ENCODE assay signal across 37 cellular contexts in genomic region chr12:116870306-116870705, GRCh38. TPM values are rescaled to one million over a fixed set of nuclear protein-coding genes. Genes with fewer than 3 reads are reported as not detected.
"Had no signal": no experiment of that assay in that cellular context is flagged by ENCODE, and none has a peak within 500 bp of the region (broad histone marks: within the 10 kb centered on the region; RNA-seq: fewer than 3 reads in every experiment).

No MANE protein-coding gene starts in this region.

- H3K36me3 Mint-ChIP-seq: activated CD8-positive, alpha-beta memory T cell treated with anti-CD3 and anti-CD28 coated beads, Interleukin-2, amount 10 ng/mL, durations not matched to agents 7 days and 5 days; activated naive CD8-positive, alpha-beta T cell treated with anti-CD3 and anti-CD28 coated beads for 36 hours; T-cell had no signal

- DNase-seq: activated CD4-positive, alpha-beta memory T cell treated with anti-CD3 and anti-CD28 coated beads, Interleukin-2, amount 10 ng/mL, durations not matched to agents 7 days and 5 days; activated CD4-positive, alpha-beta T cell treated with anti-CD3 and anti-CD28 coated beads for 1 hour; activated CD4-positive, alpha-beta T cell treated with anti-CD3 and anti-CD28 coated beads for 48 hours; activated CD4-positive, CD25-positive, alpha-beta regulatory T cell; activated CD8-positive, alpha-beta memory T cell treated with anti-CD3 and anti-CD28 coated beads for 24 hours; activated CD8-positive, alpha-beta memory T cell treated with anti-CD3 and anti-CD28 coated beads, Interleukin-2, amount 10 ng/mL, durations not matched to agents 7 days and 5 days; activated CD8-positive, alpha-beta memory T cell treated with anti-CD3 and anti-CD28 coated beads, Interleukin-2, amount 50 U/mL, for 48 hours; activated effector memory CD4-positive, alpha-beta T cell treated with anti-CD3 and anti-CD28 coated beads, Interleukin-2, amount 50 U/mL, for 16 hours; activated naive CD4-positive, alpha-beta T cell; activated naive CD4-positive, alpha-beta T cell treated with anti-CD3 and anti-CD28 coated beads, Interleukin-2, amount 50 U/mL, for 16 hours; activated naive CD8-positive, alpha-beta T cell treated with anti-CD3 and anti-CD28 coated beads for 36 hours; activated T-cell treated with anti-CD3 and anti-CD28 coated beads, Interleukin-2, amount 50 U/mL, for 72 hours; amniotic stem cell; aorta; brain microvascular endothelial cell; central memory CD4-positive, alpha-beta T cell; Karpas-422; KBM-7; MG63; MV-4-11; NCI-H1092; NCI-H1417 treated with DMSO at 0.1 percent for 48 hours; NCI-H187 treated with DMSO at 0.1 percent for 48 hours; NCI-H2081; NCI-H345; NCI-H524 treated with DMSO at 0.1 percent for 48 hours; NK-92 treated with Interleukin-12 subunit alpha and Interleukin-12 subunit beta, amount 100 ng/mL, for 24 hours; PC-3; SIG-M5; T-cell; T-helper 2 cell; T-helper 9 cell had no signal

- H3K9me3 ChIP-seq: MG63 had no signal

- H3K27ac Mint-ChIP-seq: activated CD4-positive, alpha-beta memory T cell treated with anti-CD3 and anti-CD28 coated beads, Interleukin-2, amount 10 ng/mL, durations not matched to agents 7 days and 5 days; activated CD8-positive, alpha-beta memory T cell treated with anti-CD3 and anti-CD28 coated beads, Interleukin-2, amount 10 ng/mL, durations not matched to agents 7 days and 5 days; activated naive CD8-positive, alpha-beta T cell treated with anti-CD3 and anti-CD28 coated beads for 36 hours; activated T-cell treated with anti-CD3 and anti-CD28 coated beads, Interleukin-2, amount 50 U/mL, for 72 hours; activated T-helper 17 cell treated with anti-CD3 and anti-CD28 coated beads, Interleukin-2, amount 50 U/mL, for 72 hours; T-cell had no signal

- H3K4me1 Mint-ChIP-seq: activated CD4-positive, alpha-beta memory T cell treated with anti-CD3 and anti-CD28 coated beads, Interleukin-2, amount 10 ng/mL, durations not matched to agents 7 days and 5 days; activated CD8-positive, alpha-beta memory T cell treated with anti-CD3 and anti-CD28 coated beads, Interleukin-2, amount 10 ng/mL, durations not matched to agents 7 days and 5 days had no signal

- H3K9me3 Mint-ChIP-seq: activated naive CD8-positive, alpha-beta T cell treated with anti-CD3 and anti-CD28 coated beads for 36 hours; activated T-cell treated with anti-CD3 and anti-CD28 coated beads, Interleukin-2, amount 50 U/mL, for 72 hours; activated T-helper 17 cell treated with anti-CD3 and anti-CD28 coated beads, Interleukin-2, amount 50 U/mL, for 72 hours had no signal

- H3K27ac ChIP-seq: brain microvascular endothelial cell, RWPE1, VCaP had no signal

- H3K27me3 ChIP-seq: brain microvascular endothelial cell, MG63 had no signal

- ATAC-seq: activated CD8-positive, alpha-beta memory T cell treated with anti-CD3 and anti-CD28 coated beads, Interleukin-2, amount 10 ng/mL, durations not matched to agents 7 days and 5 days; activated T-cell treated with anti-CD3 and anti-CD28 coated beads, Interleukin-2, amount 50 U/mL, for 72 hours; activated T-helper 17 cell treated with anti-CD3 and anti-CD28 coated beads, Interleukin-2, amount 50 U/mL, for 72 hours; PC-3; Right ventricle myocardium inferior; SK-N-SH treated with all-trans-retinoic acid at 6 μM for 48 hours; T-cell had no signal

- H3K36me3 ChIP-seq: brain microvascular endothelial cell, MG63 had no signal

- H3K4me3 Mint-ChIP-seq: activated CD4-positive, alpha-beta memory T cell treated with anti-CD3 and anti-CD28 coated beads, Interleukin-2, amount 10 ng/mL, durations not matched to agents 7 days and 5 days; activated CD8-positive, alpha-beta memory T cell treated with anti-CD3 and anti-CD28 coated beads, Interleukin-2, amount 10 ng/mL, durations not matched to agents 7 days and 5 days; activated naive CD8-positive, alpha-beta T cell treated with anti-CD3 and anti-CD28 coated beads for 36 hours; activated T-cell treated with anti-CD3 and anti-CD28 coated beads, Interleukin-2, amount 50 U/mL, for 72 hours; activated T-helper 17 cell treated with anti-CD3 and anti-CD28 coated beads, Interleukin-2, amount 50 U/mL, for 72 hours; T-cell had no signal

- H3K4me3 ChIP-seq: MG63 had no signal

RNA-seq across cellular contexts. Expression of gene HRK, which starts 10.9 kb away (rescaled TPM):
- total RNA-seq: activated CD4-positive, alpha-beta memory T cell treated with anti-CD3 and anti-CD28 coated beads, Interleukin-2, amount 10 ng/mL, durations not matched to agents 7 days and 5 days; activated CD8-positive, alpha-beta memory T cell treated with anti-CD3 and anti-CD28 coated beads, Interleukin-2, amount 10 ng/mL, durations not matched to agents 7 days and 5 days; activated naive CD8-positive, alpha-beta T cell treated with anti-CD3 and anti-CD28 coated beads for 36 hours; activated T-helper 17 cell treated with anti-CD3 and anti-CD28 coated beads, Interleukin-2, amount 50 U/mL, for 72 hours had no signal
